Comparison of ENCODE assay signal across 11 cellular contexts in genomic region chr9:122394265-122395242, GRCh38. TPM values are rescaled to one million over a fixed set of nuclear protein-coding genes. Genes with fewer than 3 reads are reported as not detected.
DNase-seq lines count a peak whose midpoint lies in the region; ATAC-seq and TF ChIP-seq lines count a peak whose summit lies in the region.
"Had no signal": no experiment of that assay in that cellular context is flagged by ENCODE, and none has a peak within 500 bp of the region (broad histone marks: within the 10 kb centered on the region; RNA-seq: fewer than 3 reads in every experiment).

No MANE protein-coding gene starts in this region.

- in situ Hi-C loops in G401 (cut with HindIII; ENCODE audit: low sequenced_read_pairs) = no loop called here

- H3K36me3 ChIP-seq in body of pancreas (replicated peaks in 1 of 2; ENCODE audit: insufficient read depth in 1 of 2, low read depth in 2 of 2) = no peaks in the 10 kb centered on the region
- peaks cover 0 to 10% (median 0%) of the 10 kb centered on the region in 9 donors for H3K36me3 ChIP-seq in heart left ventricle
- H3K36me3 ChIP-seq: adrenal gland, tibial artery had no signal

- TF ChIP-seq POLR2A in body of pancreas (IDR thresholded peaks at IDR 0.05) (no peak), heart left ventricle (IDR thresholded peaks at IDR 0.05) (no peak)

- H3K27me3 ChIP-seq in body of pancreas = no peaks in the 10 kb centered on the region
- H3K27me3 ChIP-seq in heart left ventricle = no peaks in the 10 kb centered on the region
- H3K27me3 ChIP-seq: adrenal gland had no signal

- H3K27ac ChIP-seq in body of pancreas (peak overlapping the region in 2 of 4 donors; percentile 16 to 33), heart left ventricle (peak overlapping the region; percentile 2 to 83 (median 68))

- H3K4me1 ChIP-seq in body of pancreas (no peaks in the 10 kb centered on the region), heart left ventricle (peaks cover 0 to 26% (median 6%) of the 10 kb centered on the region in 12 donors)
- H3K4me1 ChIP-seq: adrenal gland had no signal

- intact Hi-C loops in body of pancreas (cut with DNase I) (no loop called here), heart left ventricle (cut with DNase I) (loop anchor here in 3 of 10 donors (5.0 to 10.0 kb wide), 3 partner anchors 50 to 60 kb away; no protein-coding TSS in a partner anchor)

- no peaks in the 10 kb centered on the region for H3K9me3 ChIP-seq in body of pancreas
- H3K9me3 ChIP-seq in heart left ventricle = peaks cover 0 to 2% (median 0%) of the 10 kb centered on the region in 12 donors
- H3K9me3 ChIP-seq: adrenal gland, tibial artery had no signal

- peak; percentile 71 for DNase-seq in GM04503 (ENCODE audit: low read depth)
- peak in 2 of 4 donors; percentile 24 to 48 for DNase-seq in body of pancreas
- DNase-seq in heart left ventricle = peak in 4 of 5 donors; percentile 50 to 79 (median 67)
- DNase-seq in renal cortical epithelial cell (ENCODE audit: low read depth) = peak; percentile 39
- DNase-seq in G401 (ENCODE audit: low spot score) = no peak
- no peak for DNase-seq in stimulated activated CD8-positive, alpha-beta memory T cell treated with anti-CD3 and anti-CD28 coated beads, Interleukin-4, amount 100 ng/mL, for 48 hours
- DNase-seq in SW 1271 (lab: John Stamatoyannopoulos, UW) = no peak
- DNase-seq in DMS153 treated with DMSO at 0.1 percent for 48 hours (lab: John Stamatoyannopoulos, UW; ENCODE audit: unreplicated experiment) = no peak
- DNase-seq: adrenal gland, DMS153 had no signal

- ATAC-seq in body of pancreas (peak; percentile 72), heart left ventricle (peak; percentile 72 to 92 (median 89))

- H3K4me3 ChIP-seq in body of pancreas (no peak overlapping the region), heart left ventricle (peak overlapping the region in 1 of 12 donors; percentile 3)
- H3K4me3 ChIP-seq: adrenal gland, tibial artery had no signal

- TF ChIP-seq CTCF in body of pancreas (IDR thresholded peaks at IDR 0.05) (no peak), heart left ventricle (IDR thresholded peaks at IDR 0.05) (no peak)

- 70% methylated on average over 9 of the region's 9 CpGs for WGBS in body of pancreas, 2 donors
- WGBS in heart left ventricle, 4 donors = 42 to 52% (median 48%) methylated on average over 9 of the region's 9 CpGs

RNA-seq across cellular contexts. Expression of gene PTGS1, which starts 23.7 kb away (rescaled TPM):
- total RNA-seq in body of pancreas (1 to 10 TPM; 2.1 to 3.0 TPM), heart left ventricle (10 to 100 TPM in 2 of 9 donors, 1 to 10 TPM in 7; 2.0 to 24.7 (median 6.3) TPM), renal cortical epithelial cell (1.9 and 2.4 TPM in 2 replicates)
- 1 to 10 TPM in 1 of 2 donors, under 1 TPM in 1; 0.91 to 6.9 TPM for polyA plus RNA-seq in heart left ventricle
- total RNA-seq in G401 (2014; rRNA removed; shearing (Covaris generic)) = not detected in 2 replicates

Comparison
In these comparisons a context has a peak if more than half of its experiments do, and no peak if none do; other contexts are left out.
1. DNase-seq: peak in GM04503 (single experiment), heart left ventricle (4 of 5) and renal cortical epithelial cell (single experiment); none in G401 (single experiment), stimulated activated CD8-positive, alpha-beta memory T cell treated with anti-CD3 and anti-CD28 coated beads, Interleukin-4, amount 100 ng/mL, for 48 hours (single experiment), SW 1271 (0 of 2) and DMS153 treated with DMSO at 0.1 percent for 48 hours (single experiment).